Comparison of ENCODE assay signal across 24 cellular contexts in the genomic region with DNA sequence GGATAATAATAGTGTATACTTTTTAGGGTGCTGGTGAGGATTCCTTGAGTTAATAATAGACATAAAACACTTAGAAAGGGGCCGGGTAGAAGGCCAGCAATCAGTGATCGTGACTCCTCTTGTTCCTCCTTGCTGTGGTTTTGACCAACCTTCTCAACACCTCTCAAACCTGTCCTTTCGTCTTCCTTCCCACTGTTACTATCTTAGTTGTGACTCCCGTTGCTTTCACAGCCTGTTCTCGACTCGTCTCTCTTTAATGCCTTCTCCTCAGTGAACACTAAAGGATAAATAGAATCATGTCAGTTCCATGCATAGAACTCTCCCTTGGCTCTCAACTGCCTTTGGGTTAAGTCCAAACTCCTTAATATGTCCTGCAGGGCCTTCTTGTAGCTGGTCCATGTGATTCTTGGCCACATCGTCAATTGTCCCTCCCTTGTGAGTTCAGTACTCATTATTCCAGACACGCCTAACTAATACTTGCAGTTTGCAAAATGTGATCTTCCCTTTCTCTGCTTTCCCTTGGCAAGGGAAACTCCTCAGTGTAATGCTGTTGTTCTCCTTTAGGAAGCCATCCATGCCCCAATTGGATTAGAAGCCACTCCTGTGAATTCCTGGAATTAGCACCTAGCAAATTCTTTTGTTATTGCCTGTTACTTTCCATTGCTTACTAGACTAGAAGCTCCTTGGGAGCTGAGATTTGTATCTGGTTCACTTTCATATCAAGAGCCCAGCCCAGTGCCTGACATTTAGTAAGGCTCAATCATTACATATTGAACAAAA.
DNase-seq lines count a peak whose midpoint lies in the region; ATAC-seq and TF ChIP-seq lines count a peak whose summit lies in the region.
"Had no signal": no experiment of that assay in that cellular context is flagged by ENCODE, and none has a peak within 500 bp of the region (broad histone marks: within the 10 kb centered on the region; RNA-seq: fewer than 3 reads in every experiment).

No MANE protein-coding gene starts in this region.

- H3K4me3 Mint-ChIP-seq in activated CD8-positive, alpha-beta T cell treated with anti-CD3 and anti-CD28 coated beads for 36 hours = no peak overlapping the region
- H3K4me3 Mint-ChIP-seq in activated CD8-positive, alpha-beta T cell treated with anti-CD3 and anti-CD28 coated beads, Interleukin-2, amount 10 ng/mL, durations not matched to agents 7 days and 5 days = no peak overlapping the region
- no peak overlapping the region for H3K4me3 Mint-ChIP-seq in progenitor cell of endocrine pancreas (ENCODE audit: low read depth)

- no peak overlapping the region for H3K4me3 ChIP-seq in SJCRH30
- H3K4me3 ChIP-seq: A549, lower lobe of right lung had no signal

- H3K36me3 ChIP-seq in SJCRH30 = peaks cover 21% of the 10 kb centered on the region

- no peaks in the 10 kb centered on the region for H3K27me3 Mint-ChIP-seq in activated CD8-positive, alpha-beta T cell treated with anti-CD3 and anti-CD28 coated beads for 36 hours
- no peaks in the 10 kb centered on the region for H3K27me3 Mint-ChIP-seq in activated CD8-positive, alpha-beta T cell treated with anti-CD3 and anti-CD28 coated beads, Interleukin-2, amount 10 ng/mL, durations not matched to agents 7 days and 5 days (ENCODE audit: low read depth)
- H3K27me3 Mint-ChIP-seq in progenitor cell of endocrine pancreas = no peaks in the 10 kb centered on the region

- no peaks in the 10 kb centered on the region for H3K9me3 Mint-ChIP-seq in activated CD8-positive, alpha-beta T cell treated with anti-CD3 and anti-CD28 coated beads for 36 hours
- H3K9me3 Mint-ChIP-seq in activated CD8-positive, alpha-beta T cell treated with anti-CD3 and anti-CD28 coated beads, Interleukin-2, amount 10 ng/mL, durations not matched to agents 7 days and 5 days (ENCODE audit: insufficient read depth) = no peaks in the 10 kb centered on the region
- H3K9me3 Mint-ChIP-seq in progenitor cell of endocrine pancreas (ENCODE audit: low read depth) = no peaks in the 10 kb centered on the region
- H3K9me3 Mint-ChIP-seq: activated naive CD4-positive, alpha-beta T cell treated with anti-CD3 and anti-CD28 coated beads, Interleukin-2, amount 50 U/mL, for 72 hours had no signal

- H3K4me1 Mint-ChIP-seq in activated CD8-positive, alpha-beta T cell treated with anti-CD3 and anti-CD28 coated beads for 36 hours (ENCODE audit: low read depth) = peaks cover 3% of the 10 kb centered on the region
- H3K4me1 Mint-ChIP-seq in activated CD8-positive, alpha-beta T cell treated with anti-CD3 and anti-CD28 coated beads, Interleukin-2, amount 10 ng/mL, durations not matched to agents 7 days and 5 days (ENCODE audit: low read depth) = peaks cover 20% of the 10 kb centered on the region
- no peaks in the 10 kb centered on the region for H3K4me1 Mint-ChIP-seq in progenitor cell of endocrine pancreas (ENCODE audit: low read depth)

- ATAC-seq in activated CD8-positive, alpha-beta T cell treated with anti-CD3 and anti-CD28 coated beads for 36 hours = no peak
- ATAC-seq in activated CD8-positive, alpha-beta T cell treated with anti-CD3 and anti-CD28 coated beads, Interleukin-2, amount 10 ng/mL, durations not matched to agents 7 days and 5 days = no peak
- peak; percentile 86 for ATAC-seq in left ventricle myocardium superior
- ATAC-seq: A549; activated naive CD4-positive, alpha-beta T cell treated with anti-CD3 and anti-CD28 coated beads, Interleukin-2, amount 50 U/mL, for 72 hours; lower lobe of right lung had no signal

- H3K9me3 ChIP-seq in SJCRH30 (replicated peaks) = no peaks in the 10 kb centered on the region
- H3K9me3 ChIP-seq: A549, lower lobe of right lung had no signal

- POLR2A ChIA-PET in activated CD8-positive, alpha-beta T cell treated with anti-CD3 and anti-CD28 coated beads for 36 hours (lab: Charles Lee) = no interaction called here
- POLR2A ChIA-PET in activated CD8-positive, alpha-beta T cell treated with anti-CD3 and anti-CD28 coated beads, Interleukin-2, amount 10 ng/mL, durations not matched to agents 7 days and 5 days (lab: Charles Lee) = no interaction called here

- intact Hi-C loops in activated CD8-positive, alpha-beta T cell treated with anti-CD3 and anti-CD28 coated beads for 36 hours (cut with micrococcal nuclease) = no loop called here
- intact Hi-C loops in left ventricle myocardium superior (cut with micrococcal nuclease) = no loop called here

- H3K27ac Mint-ChIP-seq in activated CD8-positive, alpha-beta T cell treated with anti-CD3 and anti-CD28 coated beads for 36 hours = peak overlapping the region; percentile 2
- H3K27ac Mint-ChIP-seq in activated CD8-positive, alpha-beta T cell treated with anti-CD3 and anti-CD28 coated beads, Interleukin-2, amount 10 ng/mL, durations not matched to agents 7 days and 5 days = no peak overlapping the region
- peak overlapping the region; percentile 63 for H3K27ac Mint-ChIP-seq in progenitor cell of endocrine pancreas

- no peak overlapping the region for H3K27ac ChIP-seq in SJCRH30
- H3K27ac ChIP-seq: A549, lower lobe of right lung had no signal

- H3K4me1 ChIP-seq in SJCRH30 = no peaks in the 10 kb centered on the region
- H3K4me1 ChIP-seq: A549, lower lobe of right lung had no signal

- no peak for TF ChIP-seq CTCF in activated CD8-positive, alpha-beta T cell treated with anti-CD3 and anti-CD28 coated beads for 36 hours (IDR thresholded peaks at IDR 0.05)
- no peak for TF ChIP-seq CTCF in progenitor cell of endocrine pancreas (IDR thresholded peaks at IDR 0.05; ENCODE audit: unreplicated experiment)

- DNase-seq in activated CD8-positive, alpha-beta T cell treated with anti-CD3 and anti-CD28 coated beads for 36 hours = no peak
- no peak for DNase-seq in activated CD8-positive, alpha-beta T cell treated with anti-CD3 and anti-CD28 coated beads, Interleukin-2, amount 10 ng/mL, durations not matched to agents 7 days and 5 days
- DNase-seq in astrocyte of the hippocampus (ENCODE audit: low read depth, low spot score) = peak; percentile 35
- DNase-seq in left ventricle myocardium superior = no peak
- no peak for DNase-seq in progenitor cell of endocrine pancreas (ENCODE audit: low spot score, unreplicated experiment)
- DNase-seq in SJCRH30 = no peak
- DNase-seq in ecto neural progenitor cell (ENCODE audit: low spot score) = no peak
- DNase-seq in germinal center (ENCODE audit: low spot score) = no peak
- DNase-seq: activated CD8-positive, alpha-beta memory T cell treated with anti-CD3 and anti-CD28 coated beads, Interleukin-2, amount 50 U/mL, for 4 hours; AML-193; aorta; central memory CD4-positive, alpha-beta T cell; DMS153; H7; kidney; lower lobe of right lung; NCI-H1092 treated with DMSO at 0.1 percent for 48 hours; NCI-H187 treated with DMSO at 0.1 percent for 48 hours; NCI-H526; SHP77 treated with DMSO at 0.1 percent for 48 hours; stimulated activated CD4-positive, alpha-beta T cell treated with anti-CD3 and anti-CD28 coated beads, Interleukin-2, amount 100 ng/mL, for 24 hours; trophoblast cell had no signal

- H3K27me3 ChIP-seq in SJCRH30 = no peaks in the 10 kb centered on the region

- peaks cover 35% of the 10 kb centered on the region for H3K36me3 Mint-ChIP-seq in activated CD8-positive, alpha-beta T cell treated with anti-CD3 and anti-CD28 coated beads for 36 hours (ENCODE audit: low read depth)
- peaks cover 55% of the 10 kb centered on the region for H3K36me3 Mint-ChIP-seq in activated CD8-positive, alpha-beta T cell treated with anti-CD3 and anti-CD28 coated beads, Interleukin-2, amount 10 ng/mL, durations not matched to agents 7 days and 5 days (ENCODE audit: low read depth)
- H3K36me3 Mint-ChIP-seq in progenitor cell of endocrine pancreas (ENCODE audit: insufficient read depth) = peaks cover 38% of the 10 kb centered on the region

- CTCF ChIA-PET in activated CD8-positive, alpha-beta T cell treated with anti-CD3 and anti-CD28 coated beads for 36 hours (lab: Charles Lee) = interaction anchor here (1.3 to 1.7 kb wide), 3 partner anchors 9 to 510 kb away, joined by 3 to 4 read pairs (median 4); no protein-coding TSS in a partner anchor
- CTCF ChIA-PET in activated CD8-positive, alpha-beta T cell treated with anti-CD3 and anti-CD28 coated beads, Interleukin-2, amount 10 ng/mL, durations not matched to agents 7 days and 5 days (lab: Charles Lee) = interaction anchor here (0.6 to 1.3 kb wide), 2 partner anchors 10 to 49 kb away, joined by 3 read pairs; no protein-coding TSS in a partner anchor
